In the genomic region with DNA sequence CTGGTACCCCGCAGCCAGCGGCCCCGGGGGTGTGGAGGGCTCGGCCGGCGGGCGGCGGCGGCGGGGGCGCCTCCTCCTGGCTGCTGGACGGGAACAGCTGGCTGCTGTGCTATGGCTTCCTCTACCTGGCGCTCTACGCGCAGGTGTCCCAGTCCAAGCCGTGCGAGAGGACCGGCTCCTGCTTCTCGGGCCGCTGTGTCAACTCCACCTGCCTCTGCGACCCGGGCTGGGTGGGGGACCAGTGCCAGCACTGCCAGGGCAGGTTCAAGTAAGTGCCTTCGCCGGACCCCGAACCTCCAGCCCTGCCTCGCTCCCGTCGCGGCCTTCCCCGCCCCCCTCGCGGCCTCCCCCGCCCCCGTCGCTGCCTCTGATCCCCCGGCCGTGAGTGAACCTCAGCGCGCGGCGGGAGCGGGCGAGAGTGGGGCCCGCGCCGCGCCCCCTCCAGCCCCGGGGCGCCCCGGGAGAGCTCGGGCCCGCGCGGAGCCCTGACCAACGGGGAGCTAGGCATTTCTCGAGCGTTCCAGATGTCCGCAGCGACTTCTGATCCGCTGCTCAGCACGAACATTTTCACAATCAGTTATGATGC, we compare ENCODE assay signal across 8 cellular contexts. TPM values are rescaled to one million over a fixed set of nuclear protein-coding genes. Genes with fewer than 3 reads are reported as not detected.
DNase-seq lines count a peak whose midpoint lies in the region; ATAC-seq and TF ChIP-seq lines count a peak whose summit lies in the region.

No MANE protein-coding gene starts in this region.

- peaks cover 22% of the 10 kb centered on the region for H3K4me1 ChIP-seq in DND-41 (ENCODE audit: insufficient read depth, low read length)
- peaks cover 0 to 20% (median 0%) of the 10 kb centered on the region in 12 donors for H3K4me1 ChIP-seq in heart left ventricle
- peaks cover 0 to 27% (median 21%) of the 10 kb centered on the region in 4 donors for H3K4me1 ChIP-seq in sigmoid colon

- H3K4me1 Mint-ChIP-seq in activated CD4-positive, alpha-beta memory T cell treated with anti-CD3 and anti-CD28 coated beads, Interleukin-2, amount 10 ng/mL, durations not matched to agents 7 days and 5 days = peaks cover 8% of the 10 kb centered on the region

- no peak for TF ChIP-seq POLR2A in heart left ventricle (IDR thresholded peaks at IDR 0.05)
- TF ChIP-seq POLR2A in sigmoid colon (IDR thresholded peaks at IDR 0.05) = no peak

- peak overlapping the region; percentile 61; the same call in 1 of the 2 replicates for H3K9ac ChIP-seq in DND-41 (ENCODE audit: low read depth, low read length)

- no peak overlapping the region for H3K27ac Mint-ChIP-seq in activated CD4-positive, alpha-beta memory T cell treated with anti-CD3 and anti-CD28 coated beads, Interleukin-2, amount 10 ng/mL, durations not matched to agents 7 days and 5 days

- H3K9me3 ChIP-seq in DND-41 (ENCODE audit: insufficient read depth, low read length, severe bottlenecking) (no peaks in the 10 kb centered on the region), heart left ventricle (no peaks in the 10 kb centered on the region), sigmoid colon (no peaks in the 10 kb centered on the region)

- H3K4me3 Mint-ChIP-seq in activated CD4-positive, alpha-beta memory T cell treated with anti-CD3 and anti-CD28 coated beads, Interleukin-2, amount 10 ng/mL, durations not matched to agents 7 days and 5 days = peak overlapping the region; percentile 49

- H3K36me3 Mint-ChIP-seq in activated CD4-positive, alpha-beta memory T cell treated with anti-CD3 and anti-CD28 coated beads, Interleukin-2, amount 10 ng/mL, durations not matched to agents 7 days and 5 days (ENCODE audit: low read depth) = no peaks in the 10 kb centered on the region

- CTCF ChIA-PET in activated CD4-positive, alpha-beta memory T cell treated with anti-CD3 and anti-CD28 coated beads, Interleukin-2, amount 10 ng/mL, durations not matched to agents 7 days and 5 days (lab: Charles Lee) = no interaction called here

- TF ChIP-seq CTCF in DND-41 (IDR thresholded peaks at IDR 0.05; ENCODE audit: borderline replicate concordance, extremely low read depth, low read length, poor library complexity, severe bottlenecking) (no peak), heart left ventricle (IDR thresholded peaks at IDR 0.05) (peak in 3 of 12 donors; percentile 6 to 38 (median 31)), sigmoid colon (IDR thresholded peaks at IDR 0.05) (no peak)

- POLR2A ChIA-PET in activated CD4-positive, alpha-beta memory T cell treated with anti-CD3 and anti-CD28 coated beads, Interleukin-2, amount 10 ng/mL, durations not matched to agents 7 days and 5 days (lab: Charles Lee) = no interaction called here

- peaks cover 51% of the 10 kb centered on the region for H3K27me3 ChIP-seq in DND-41 (ENCODE audit: insufficient read depth, low read length, poor library complexity)
- peaks cover 4 to 63% (median 12%) of the 10 kb centered on the region in 9 donors for H3K27me3 ChIP-seq in heart left ventricle
- H3K27me3 ChIP-seq in sigmoid colon = peaks cover 0 to 20% (median 14%) of the 10 kb centered on the region in 3 donors

- H3K36me3 ChIP-seq in DND-41 (ENCODE audit: insufficient read depth, low read length) (no peaks in the 10 kb centered on the region), heart left ventricle (no peaks in the 10 kb centered on the region), sigmoid colon (no peaks in the 10 kb centered on the region)

- peak; percentile 23; the same call in 1 of the 3 replicates for ATAC-seq in DND-41 (ENCODE audit: insufficient read depth, low read depth)
- peak; percentile 61 for ATAC-seq in GM19395 (IDR thresholded peaks at IDR 0.05; ENCODE audit: unreplicated experiment)
- ATAC-seq in HG03378 (IDR thresholded peaks at IDR 0.05; ENCODE audit: unreplicated experiment) = peak; percentile 44
- ATAC-seq in heart left ventricle = peak in 3 of 4 donors; percentile 52 to 63 (median 53)

- H3K9me3 Mint-ChIP-seq in activated CD4-positive, alpha-beta memory T cell treated with anti-CD3 and anti-CD28 coated beads, Interleukin-2, amount 10 ng/mL, durations not matched to agents 7 days and 5 days = no peaks in the 10 kb centered on the region

- H3K27ac ChIP-seq in DND-41 (ENCODE audit: low read length) (no peak overlapping the region), heart left ventricle (peak overlapping the region in 3 of 12 donors; percentile 20 to 75 (median 61)), sigmoid colon (peak overlapping the region; percentile 19 to 76 (median 68))

- peak overlapping the region; percentile 86 for H3K4me2 ChIP-seq in DND-41 (ENCODE audit: insufficient read depth, low read length)

- H3K4me3 ChIP-seq in DND-41 (ENCODE audit: low read depth in 1 of 2, low read length in 2 of 2) = peak overlapping the region; percentile 32 to 67; a peak in 3 of 4 replicates
- peak overlapping the region; percentile 38 to 87 (median 70) for H3K4me3 ChIP-seq in heart left ventricle
- H3K4me3 ChIP-seq in sigmoid colon = peak overlapping the region; percentile 42 to 79 (median 57)

- no peaks in the 10 kb centered on the region for H3K79me2 ChIP-seq in DND-41 (ENCODE audit: insufficient read depth, low read length)

- H2AFZ ChIP-seq in DND-41 (ENCODE audit: low read depth, low read length) = peak overlapping the region; percentile 77

- no peak for DNase-seq in DND-41
- peak; percentile 17 for DNase-seq in activated CD4-positive, alpha-beta memory T cell treated with anti-CD3 and anti-CD28 coated beads, Interleukin-2, amount 10 ng/mL, durations not matched to agents 7 days and 5 days
- peak in 2 of 5 donors; percentile 19 to 61 for DNase-seq in heart left ventricle
- DNase-seq in sigmoid colon = no peak
- no peak for DNase-seq in NOMO-1 treated with dmso at 0.1 percent for 144 hours (lab: John Stamatoyannopoulos, UW; ENCODE audit: unreplicated experiment)
- DNase-seq in ureter (ENCODE audit: low spot score) = no peak

- WGBS in heart left ventricle, 4 donors = 1 to 5% (median 3%) methylated on average over 15 to 61 of the region's 61 CpGs
- 2% methylated on average over 61 of the region's 61 CpGs for WGBS in sigmoid colon, 2 donors

- no peaks in the 10 kb centered on the region for H4K20me1 ChIP-seq in DND-41 (ENCODE audit: insufficient read depth, low read length)

- H3K27me3 Mint-ChIP-seq in activated CD4-positive, alpha-beta memory T cell treated with anti-CD3 and anti-CD28 coated beads, Interleukin-2, amount 10 ng/mL, durations not matched to agents 7 days and 5 days = peaks cover 53% of the 10 kb centered on the region

- intact Hi-C loops in heart left ventricle (cut with DNase I) = no loop called here
- intact Hi-C loops in sigmoid colon (cut with DNase I) = no loop called here

- TF ChIP-seq EP300 in sigmoid colon (IDR thresholded peaks at IDR 0.05) = no peak

RNA-seq across cellular contexts. Expression of gene ATRNL1, which starts 0.7 kb away (rescaled TPM):
- under 1 TPM; 0.28 to 0.55 TPM for total RNA-seq in activated CD4-positive, alpha-beta memory T cell treated with anti-CD3 and anti-CD28 coated beads, Interleukin-2, amount 10 ng/mL, durations not matched to agents 7 days and 5 days
- total RNA-seq in heart left ventricle (10 to 100 TPM in 3 of 9 donors, 1 to 10 TPM in 4, under 1 TPM in 2; 0.13 to 28.5 (median 3.1) TPM), sigmoid colon (10 to 100 TPM in 1 of 4 donors, 1 to 10 TPM in 3; 6.0 to 17.3 (median 8.1) TPM), ureter (18.4 TPM)
- polyA plus RNA-seq in heart left ventricle (under 1 TPM; 0.15 to 0.23 TPM), sigmoid colon (under 1 TPM in 2 of 3 donors, not detected in 1; 0.57 to 0.60 TPM)
